13 cellular contexts compared by ENCODE assay signal in genomic region chr13:48978942-48979601, GRCh38. TPM values are rescaled to one million over a fixed set of nuclear protein-coding genes. Genes with fewer than 3 reads are reported as not detected.
DNase-seq lines count a peak whose midpoint lies in the region; ATAC-seq, FAIRE-seq and TF ChIP-seq lines count a peak whose summit lies in the region.
"Had no signal": no experiment of that assay in that cellular context is flagged by ENCODE, and none has a peak within 500 bp of the region (broad histone marks: within the 10 kb centered on the region; RNA-seq: fewer than 3 reads in every experiment).

No MANE protein-coding gene starts in this region.

- peak overlapping the region in 5 of 10 experiments; percentile 2 to 88 (median 33); a peak in 6 of 20 replicates for H3K4me3 ChIP-seq in BLaER1 treated with 17β-estradiol and CSF1 and Interleukin-3, amounts not matched to agents 10 nM and 100 nM
- H3K4me3 ChIP-seq in muscle layer of colon (ENCODE audit: low read depth in 1 of 2, low read length in 2 of 2) (no peak overlapping the region), Karpas-422 (ENCODE audit: low read length) (no peak overlapping the region)
- H3K4me3 ChIP-seq: suprapubic skin had no signal

- H3K27me3 ChIP-seq in BLaER1 treated with 17β-estradiol and CSF1 and Interleukin-3, amounts not matched to agents 10 nM and 100 nM = no peaks in the 10 kb centered on the region
- H3K27me3 ChIP-seq in muscle layer of colon (ENCODE audit: control insufficient read depth in 1 of 2, insufficient read depth in 2 of 2, low read length in 2 of 2) (no peaks in the 10 kb centered on the region), foreskin keratinocyte (no peaks in the 10 kb centered on the region), Karpas-422 (ENCODE audit: low read length) (peaks cover 3% of the 10 kb centered on the region; the same call in 1 of the 2 replicates)
- H3K27me3 ChIP-seq: suprapubic skin had no signal

- peaks cover 13% of the 10 kb centered on the region for H3K9me3 Mint-ChIP-seq in activated T-helper 1 cell treated with anti-CD3 and anti-CD28 coated beads, Interleukin-12 subunit alpha, Interleukin-12 subunit beta, Interleukin-2, Interleukin-4 antibody, amounts not matched to agents 30 ng/mL and 10 ng/mL and 1 ng/mL, durations not matched to agents 14 hours and 24 hours and 36 hours

- no peaks in the 10 kb centered on the region for H3K9me2 ChIP-seq in Karpas-422 (replicated peaks; ENCODE audit: insufficient read depth, low read length)

- H3K9me3 ChIP-seq in BLaER1 treated with 17β-estradiol and CSF1 and Interleukin-3, amounts not matched to agents 10 nM and 100 nM (replicated peaks in 1 of 11) = peaks cover 6 to 17% (median 8%) of the 10 kb centered on the region in 11 experiments
- H3K9me3 ChIP-seq in muscle layer of colon (ENCODE audit: low read length) (no peaks in the 10 kb centered on the region), Karpas-422 (ENCODE audit: low read length) (peaks cover 2% of the 10 kb centered on the region; the same call in 1 of the 2 replicates)
- H3K9me3 ChIP-seq: suprapubic skin had no signal

- peaks cover 50% of the 10 kb centered on the region for H3K4me1 Mint-ChIP-seq in activated T-helper 1 cell treated with anti-CD3 and anti-CD28 coated beads, Interleukin-12 subunit alpha, Interleukin-12 subunit beta, Interleukin-2, Interleukin-4 antibody, amounts not matched to agents 30 ng/mL and 10 ng/mL and 1 ng/mL, durations not matched to agents 14 hours and 24 hours and 36 hours (ENCODE audit: low read depth)

- H3K27me3 Mint-ChIP-seq in activated T-helper 1 cell treated with anti-CD3 and anti-CD28 coated beads, Interleukin-12 subunit alpha, Interleukin-12 subunit beta, Interleukin-2, Interleukin-4 antibody, amounts not matched to agents 30 ng/mL and 10 ng/mL and 1 ng/mL, durations not matched to agents 14 hours and 24 hours and 36 hours (ENCODE audit: insufficient read depth) = no peaks in the 10 kb centered on the region

- peaks cover 21% of the 10 kb centered on the region for H3K36me3 Mint-ChIP-seq in activated T-helper 1 cell treated with anti-CD3 and anti-CD28 coated beads, Interleukin-12 subunit alpha, Interleukin-12 subunit beta, Interleukin-2, Interleukin-4 antibody, amounts not matched to agents 30 ng/mL and 10 ng/mL and 1 ng/mL, durations not matched to agents 14 hours and 24 hours and 36 hours (ENCODE audit: low read depth)

- no peak for ATAC-seq in HG02798 (IDR thresholded peaks at IDR 0.05; ENCODE audit: poor library complexity, unreplicated experiment)
- ATAC-seq in foreskin keratinocyte = no peak

- no peak overlapping the region for H2AFZ ChIP-seq in Karpas-422 (ENCODE audit: low read length)

- peaks cover 27 to 52% (median 47%) of the 10 kb centered on the region in 10 experiments for H3K4me1 ChIP-seq in BLaER1 treated with 17β-estradiol and CSF1 and Interleukin-3, amounts not matched to agents 10 nM and 100 nM
- H3K4me1 ChIP-seq in muscle layer of colon (ENCODE audit: insufficient read depth, low read length) = peaks cover 47% of the 10 kb centered on the region
- peaks cover 15% of the 10 kb centered on the region for H3K4me1 ChIP-seq in foreskin keratinocyte
- H3K4me1 ChIP-seq in Karpas-422 (ENCODE audit: low read length) = peaks cover 43% of the 10 kb centered on the region

- TF ChIP-seq CTCF in foreskin keratinocyte (conservative IDR thresholded peaks at IDR 0.05) = no peak

- H3K9ac ChIP-seq in BLaER1 treated with 17β-estradiol and CSF1 and Interleukin-3, amounts not matched to agents 10 nM and 100 nM = peak overlapping the region in 9 of 11 experiments; percentile 15 to 59 (median 40); a peak in 11 of 22 replicates
- H3K9ac ChIP-seq in muscle layer of colon (ENCODE audit: low read length) = no peak overlapping the region
- no peak overlapping the region for H3K9ac ChIP-seq in Karpas-422 (ENCODE audit: low read length)

- H3K27ac ChIP-seq in BLaER1 treated with 17β-estradiol and CSF1 and Interleukin-3, amounts not matched to agents 10 nM and 100 nM = peak overlapping the region in 10 of 11 experiments; percentile 43 to 99 (median 60); a peak in 20 of 22 replicates
- H3K27ac ChIP-seq in muscle layer of colon (ENCODE audit: low read depth, low read length) (peak overlapping the region; percentile 7), foreskin keratinocyte (no peak overlapping the region), Karpas-422 (ENCODE audit: low read length) (no peak overlapping the region)
- H3K27ac ChIP-seq: suprapubic skin had no signal

- intact Hi-C loops in activated T-helper 1 cell treated with anti-CD3 and anti-CD28 coated beads, Interleukin-12 subunit alpha, Interleukin-12 subunit beta, Interleukin-2, Interleukin-4 antibody, amounts not matched to agents 30 ng/mL and 10 ng/mL and 1 ng/mL, durations not matched to agents 14 hours and 24 hours and 36 hours (cut with micrococcal nuclease) = loop anchor here (5.0 to 10.0 kb wide), 5 partner anchors 324 to 747 kb away; partner anchors contain the start of genes CYSLTR2, ITM2B, RB1 and RCBTB2

- H3K79me2 ChIP-seq in Karpas-422 (ENCODE audit: low read length) = no peaks in the 10 kb centered on the region

- H3K4me2 ChIP-seq in BLaER1 treated with 17β-estradiol and CSF1 and Interleukin-3, amounts not matched to agents 10 nM and 100 nM = peak overlapping the region; percentile 68 to 93 (median 85)
- no peak overlapping the region for H3K4me2 ChIP-seq in Karpas-422 (ENCODE audit: low read depth, low read length, poor library complexity, severe bottlenecking)

- H4K20me1 ChIP-seq in BLaER1 treated with 17β-estradiol and CSF1 and Interleukin-3, amounts not matched to agents 10 nM and 100 nM = peaks cover 0 to 56% (median 46%) of the 10 kb centered on the region in 11 experiments; a peak in 13 of 22 replicates
- peaks cover 20% of the 10 kb centered on the region for H4K20me1 ChIP-seq in Karpas-422 (ENCODE audit: insufficient read depth, low read depth, low read length)

- peak overlapping the region; percentile 78 for H3K4me3 Mint-ChIP-seq in activated T-helper 1 cell treated with anti-CD3 and anti-CD28 coated beads, Interleukin-12 subunit alpha, Interleukin-12 subunit beta, Interleukin-2, Interleukin-4 antibody, amounts not matched to agents 30 ng/mL and 10 ng/mL and 1 ng/mL, durations not matched to agents 14 hours and 24 hours and 36 hours

- H3K36me3 ChIP-seq in BLaER1 treated with 17β-estradiol and CSF1 and Interleukin-3, amounts not matched to agents 10 nM and 100 nM = peaks cover 0 to 12% (median 0%) of the 10 kb centered on the region in 11 experiments; a peak in 6 of 22 replicates
- H3K36me3 ChIP-seq in muscle layer of colon (ENCODE audit: insufficient read depth, low read length) = no peaks in the 10 kb centered on the region
- no peaks in the 10 kb centered on the region for H3K36me3 ChIP-seq in Karpas-422 (ENCODE audit: insufficient read depth, low read length)
- H3K36me3 ChIP-seq: suprapubic skin had no signal

- FAIRE-seq in GM18507 (lab: Jason Lieb, UNC) = peak; percentile 77

- DNase-seq in GM18507 (ENCODE audit: extremely low spot score, insufficient read length, low read depth) (no peak), foreskin keratinocyte (no peak), Karpas-422 (no peak), NCI-H1092 (lab: John Stamatoyannopoulos, UW) (no peak)
- no peak for DNase-seq in activated T-helper 1 cell treated with anti-CD3 and anti-CD28 coated beads, Interleukin-12 subunit alpha, Interleukin-12 subunit beta, Interleukin-2, Interleukin-4 antibody, amounts not matched to agents 30 ng/mL and 10 ng/mL and 1 ng/mL, durations not matched to agents 14 hours and 24 hours and 36 hours (ENCODE audit: low spot score)
- DNase-seq: activated CD4-positive, CD25-positive, alpha-beta regulatory T cell treated with anti-CD3 and anti-CD28 coated beads, Interleukin-2, amount 50 U/mL, for 72 hours; cerebellar nuclear complex; GDM1; NCI-H524 treated with DMSO at 0.1 percent for 48 hours had no signal

- H3K27ac Mint-ChIP-seq in activated T-helper 1 cell treated with anti-CD3 and anti-CD28 coated beads, Interleukin-12 subunit alpha, Interleukin-12 subunit beta, Interleukin-2, Interleukin-4 antibody, amounts not matched to agents 30 ng/mL and 10 ng/mL and 1 ng/mL, durations not matched to agents 14 hours and 24 hours and 36 hours = peak overlapping the region; percentile 2

RNA-seq across cellular contexts. Expression of gene FNDC3A, which starts 3.4 kb away (rescaled TPM):
- total RNA-seq in activated T-helper 1 cell treated with anti-CD3 and anti-CD28 coated beads, Interleukin-12 subunit alpha, Interleukin-12 subunit beta, Interleukin-2, Interleukin-4 antibody, amounts not matched to agents 30 ng/mL and 10 ng/mL and 1 ng/mL, durations not matched to agents 14 hours and 24 hours and 36 hours = 26.9 and 27.0 TPM in 2 replicates
- 29.4 and 34.9 TPM in 2 replicates for total RNA-seq in foreskin keratinocyte
- 5.2 and 5.4 TPM in 2 replicates for polyA plus RNA-seq in foreskin keratinocyte
- total RNA-seq in Karpas-422 (2014; rRNA removed; shearing (Covaris generic); ENCODE audit: low replicate concordance) = 13.9 and 36.0 TPM in 2 replicates

Comparison
In these comparisons a context has a peak if more than half of its experiments do, and no peak if none do; other contexts are left out.
1. H3K27ac ChIP-seq: peak in BLaER1 treated with 17β-estradiol and CSF1 and Interleukin-3, amounts not matched to agents 10 nM and 100 nM (10 of 11) and muscle layer of colon (single experiment); none in foreskin keratinocyte (single experiment) and Karpas-422 (single experiment).
2. H3K9ac ChIP-seq: peak in BLaER1 treated with 17β-estradiol and CSF1 and Interleukin-3, amounts not matched to agents 10 nM and 100 nM (9 of 11); none in muscle layer of colon (single experiment) and Karpas-422 (single experiment).